8 cellular contexts compared by ENCODE assay signal in the genomic region with DNA sequence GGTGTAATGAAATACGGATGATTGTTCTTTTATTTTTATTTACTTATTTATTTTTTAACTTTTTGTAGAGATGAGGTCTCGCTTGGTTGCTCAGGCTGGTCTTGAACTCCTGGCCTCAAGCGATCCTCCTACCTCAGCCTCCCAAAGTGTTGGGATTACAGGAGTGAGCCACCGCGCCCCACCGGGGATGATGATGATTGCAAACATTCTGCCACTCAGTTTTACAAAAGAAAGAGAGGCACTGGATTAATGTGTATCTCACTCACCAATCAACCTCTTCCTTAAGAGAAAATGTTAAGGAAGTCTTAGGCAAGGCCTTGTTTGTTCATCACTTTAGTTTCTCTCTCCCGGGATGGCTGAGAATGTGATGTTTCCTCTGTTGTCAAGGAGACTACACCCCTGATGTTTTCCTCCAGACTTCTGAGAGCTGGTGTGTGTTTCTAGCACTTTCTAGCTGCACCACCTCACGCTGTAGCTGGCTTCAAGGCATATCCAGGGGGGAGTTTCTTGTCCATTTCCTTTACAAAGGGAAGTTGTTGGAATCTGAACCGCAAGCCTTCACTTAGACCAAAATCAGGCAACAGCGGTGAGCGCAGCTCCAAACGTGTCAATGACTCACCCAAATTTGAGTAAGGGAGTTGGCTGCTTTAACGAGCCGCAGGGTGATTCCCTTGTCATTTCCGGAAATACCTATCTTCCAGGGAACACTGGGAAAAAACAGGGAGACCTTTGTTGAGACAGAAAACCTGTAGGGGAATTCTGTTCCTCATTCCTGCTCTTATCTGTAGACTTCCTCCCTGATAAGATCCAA. TPM values are rescaled to one million over a fixed set of nuclear protein-coding genes. Genes with fewer than 3 reads are reported as not detected.
DNase-seq lines count a peak whose midpoint lies in the region; ATAC-seq and TF ChIP-seq lines count a peak whose summit lies in the region.

No MANE protein-coding gene starts in this region.

- intact Hi-C loops in naive thymus-derived CD4-positive, alpha-beta T cell (cut with micrococcal nuclease), result loop anchor here (2.0 to 10.0 kb wide), 8 partner anchors 43 to 1701 kb away; a partner anchor contains a TSS

- H3K9me3 Mint-ChIP-seq in naive thymus-derived CD4-positive, alpha-beta T cell, result peaks cover 0 to 5% (median 0%) of the 10 kb centered on the region in 11 donors
- no peaks in the 10 kb centered on the region for H3K9me3 Mint-ChIP-seq in type B pancreatic cell

- H3K4me1 ChIP-seq in naive thymus-derived CD4-positive, alpha-beta T cell (ENCODE audit: control insufficient read depth in 2 of 2, insufficient read depth in 2 of 2, low read length in 2 of 2), result peaks cover 37 to 53% of the 10 kb centered on the region in 2 donors

- H3K36me3 ChIP-seq in naive thymus-derived CD4-positive, alpha-beta T cell (ENCODE audit: control insufficient read depth in 2 of 3, insufficient read depth in 3 of 3, low read length in 3 of 3), result no peaks in the 10 kb centered on the region

- peak overlapping the region; percentile 91 for H3K27ac ChIP-seq in naive thymus-derived CD4-positive, alpha-beta T cell (ENCODE audit: low read depth, low read length)

- DNase-seq in Daoy (ENCODE audit: low read depth), result peak; percentile 98
- DNase-seq in NCI-H748 (lab: John Stamatoyannopoulos, UW; ENCODE audit: unreplicated experiment), result peak; percentile 3
- peak; percentile 34 for DNase-seq in activated T-cell treated with anti-CD3 and anti-CD28 coated beads for 48 hours (ENCODE audit: low read depth)
- DNase-seq in naive thymus-derived CD4-positive, alpha-beta T cell, result peak; percentile 33 to 77 (median 59)
- DNase-seq in type B pancreatic cell (ENCODE audit: extremely low spot score, unreplicated experiment), result no peak

- peak overlapping the region; percentile 83 for H3K4me3 ChIP-seq in naive thymus-derived CD4-positive, alpha-beta T cell (ENCODE audit: low read length)

- H3K4me3 Mint-ChIP-seq in naive thymus-derived CD4-positive, alpha-beta T cell, result peak overlapping the region; percentile 84 to 94 (median 89)
- H3K4me3 Mint-ChIP-seq in type B pancreatic cell, result peak overlapping the region; percentile 90

- POLR2A ChIA-PET in naive thymus-derived CD4-positive, alpha-beta T cell (lab: Charles Lee), result interaction anchor here (0.6 to 1.7 kb wide), 7 partner anchors 11 to 438 kb away, joined by 3 to 5 read pairs (median 4); a partner anchor contains a TSS

- peak overlapping the region; percentile 88 to 99 (median 96) for H3K27ac Mint-ChIP-seq in naive thymus-derived CD4-positive, alpha-beta T cell
- peak overlapping the region; percentile 94 for H3K27ac Mint-ChIP-seq in type B pancreatic cell

- H3K27me3 Mint-ChIP-seq in naive thymus-derived CD4-positive, alpha-beta T cell, result peaks cover 0 to 2% (median 0%) of the 10 kb centered on the region in 5 donors
- no peaks in the 10 kb centered on the region for H3K27me3 Mint-ChIP-seq in type B pancreatic cell

- no peaks in the 10 kb centered on the region for H3K27me3 ChIP-seq in naive thymus-derived CD4-positive, alpha-beta T cell (ENCODE audit: control insufficient read depth in 2 of 2, insufficient read depth in 2 of 2, low read length in 2 of 2)

- H3K9me3 ChIP-seq in naive thymus-derived CD4-positive, alpha-beta T cell (ENCODE audit: control insufficient read depth in 2 of 3, low read length in 3 of 3), result no peaks in the 10 kb centered on the region

- TF ChIP-seq CTCF in type B pancreatic cell (conservative IDR thresholded peaks at IDR 0.05), result no peak

- CTCF ChIA-PET in naive thymus-derived CD4-positive, alpha-beta T cell (lab: Charles Lee), result interaction anchor here (0.6 to 9.1 kb wide), 3 partner anchors 21 to 118 kb away, joined by 3 to 44 read pairs (median 4); no protein-coding TSS in a partner anchor

- H3K36me3 Mint-ChIP-seq in naive thymus-derived CD4-positive, alpha-beta T cell, result peaks cover 0 to 35% (median 11%) of the 10 kb centered on the region in 5 donors
- peaks cover 14% of the 10 kb centered on the region for H3K36me3 Mint-ChIP-seq in type B pancreatic cell

- H3K4me1 Mint-ChIP-seq in naive thymus-derived CD4-positive, alpha-beta T cell, result peaks cover 23 to 59% (median 53%) of the 10 kb centered on the region in 7 donors
- H3K4me1 Mint-ChIP-seq in type B pancreatic cell (ENCODE audit: unreplicated experiment), result peaks cover 25% of the 10 kb centered on the region

- ATAC-seq in esophagus mucosa (peak; percentile 24), HG02678 (IDR thresholded peaks at IDR 0.05; ENCODE audit: unreplicated experiment) (no peak), HG02885 (IDR thresholded peaks at IDR 0.05; ENCODE audit: poor library complexity, unreplicated experiment) (no peak)
- peak; percentile 12 for ATAC-seq in naive thymus-derived CD4-positive, alpha-beta T cell

RNA-seq across cellular contexts. Expression of a gene that starts 2.3 kb away (rescaled TPM):
- total RNA-seq in Daoy (2014; rRNA removed; shearing (Covaris generic)), result 68.3 and 72.5 TPM in 2 replicates
- 117 TPM for total RNA-seq in esophagus mucosa
- total RNA-seq in naive thymus-derived CD4-positive, alpha-beta T cell, result 10 to 100 TPM; 29.1 to 90.3 (median 39.0) TPM
- polyA plus RNA-seq in naive thymus-derived CD4-positive, alpha-beta T cell, result 1 to 10 TPM; 5.5 to 7.0 TPM
- 67.4 and 103 TPM in 2 replicates for total RNA-seq in type B pancreatic cell (ENCODE audit: low replicate concordance)

Comparison
In these comparisons a context has a peak if more than half of its experiments do, and no peak if none do; other contexts are left out.
1. ATAC-seq: peak in esophagus mucosa (single experiment) and naive thymus-derived CD4-positive, alpha-beta T cell (single experiment); none in HG02678 (single experiment) and HG02885 (single experiment).